20 cellular contexts compared by ENCODE assay signal in genomic region chr22:44032126-44032730, GRCh38. TPM values are rescaled to one million over a fixed set of nuclear protein-coding genes. Genes with fewer than 3 reads are reported as not detected.
DNase-seq lines count a peak whose midpoint lies in the region; ATAC-seq and TF ChIP-seq lines count a peak whose summit lies in the region.
"Had no signal": no experiment of that assay in that cellular context is flagged by ENCODE, and none has a peak within 500 bp of the region (broad histone marks: within the 10 kb centered on the region; RNA-seq: fewer than 3 reads in every experiment).

No MANE protein-coding gene starts in this region.

- peak overlapping the region; percentile 88 for H3K27ac Mint-ChIP-seq in T-helper 17 cell
- H3K27ac Mint-ChIP-seq in dendritic cell treated with granulocyte-macrophage colony-stimulating factor and Interleukin-4, amounts not matched to agents 40 ng/mL and 50 ng/mL, for 4 days, result peak overlapping the region; percentile 37
- H3K27ac Mint-ChIP-seq: stimulated activated effector memory CD8-positive, alpha-beta T cell treated with anti-CD3 and anti-CD28 coated beads, Interleukin-12 subunit alpha, Interleukin-12 subunit beta, amount 100 ng/mL, for 72 hours had no signal

- no peak overlapping the region for H3K4me3 Mint-ChIP-seq in T-helper 17 cell
- H3K4me3 Mint-ChIP-seq in dendritic cell treated with granulocyte-macrophage colony-stimulating factor and Interleukin-4, amounts not matched to agents 40 ng/mL and 50 ng/mL, for 4 days, result no peak overlapping the region
- H3K4me3 Mint-ChIP-seq: stimulated activated effector memory CD8-positive, alpha-beta T cell treated with anti-CD3 and anti-CD28 coated beads, Interleukin-12 subunit alpha, Interleukin-12 subunit beta, amount 100 ng/mL, for 72 hours had no signal

- H3K4me1 Mint-ChIP-seq in T-helper 17 cell, result peaks cover 16% of the 10 kb centered on the region
- peaks cover 57% of the 10 kb centered on the region for H3K4me1 Mint-ChIP-seq in dendritic cell treated with granulocyte-macrophage colony-stimulating factor and Interleukin-4, amounts not matched to agents 40 ng/mL and 50 ng/mL, for 4 days (ENCODE audit: low read depth)

- H3K36me3 ChIP-seq in gastrocnemius medialis (no peaks in the 10 kb centered on the region), ascending aorta (no peaks in the 10 kb centered on the region)
- H3K36me3 ChIP-seq: tibial nerve had no signal

- H3K36me3 Mint-ChIP-seq in T-helper 17 cell (ENCODE audit: low read depth), result no peaks in the 10 kb centered on the region
- H3K36me3 Mint-ChIP-seq in dendritic cell treated with granulocyte-macrophage colony-stimulating factor and Interleukin-4, amounts not matched to agents 40 ng/mL and 50 ng/mL, for 4 days (ENCODE audit: low read depth), result peaks cover 24% of the 10 kb centered on the region
- H3K36me3 Mint-ChIP-seq: naive B cell had no signal

- no peak for TF ChIP-seq CTCF in gastrocnemius medialis (IDR thresholded peaks at IDR 0.05 in 4 of 5, conservative IDR thresholded peaks at IDR 0.05 in 1 of 5)
- no peak for TF ChIP-seq CTCF in dorsolateral prefrontal cortex (IDR thresholded peaks at IDR 0.05 in 54 of 56, conservative IDR thresholded peaks at IDR 0.05 in 2 of 56; ENCODE audit: low read depth in 1 of 56, partially characterized antibody in 56 of 56)
- no peak for TF ChIP-seq CTCF in ascending aorta (IDR thresholded peaks at IDR 0.05)

- H3K27me3 ChIP-seq in gastrocnemius medialis (no peaks in the 10 kb centered on the region), dorsolateral prefrontal cortex (no peaks in the 10 kb centered on the region), ascending aorta (no peaks in the 10 kb centered on the region)
- H3K27me3 ChIP-seq: tibial nerve had no signal

- H3K27ac ChIP-seq in gastrocnemius medialis (peak overlapping the region; percentile 94 to 98 (median 97)), dorsolateral prefrontal cortex (peak overlapping the region in 9 of 59 donors; percentile 0 to 54 (median 26)), ascending aorta (no peak overlapping the region)

- H3K4me3 ChIP-seq in gastrocnemius medialis (peak overlapping the region in 2 of 4 donors; percentile 5 to 29), dorsolateral prefrontal cortex (no peak overlapping the region), ascending aorta (no peak overlapping the region)
- H3K4me3 ChIP-seq: tibial nerve had no signal

- H3K9me3 Mint-ChIP-seq in dendritic cell treated with granulocyte-macrophage colony-stimulating factor and Interleukin-4, amounts not matched to agents 40 ng/mL and 50 ng/mL, for 4 days, result no peaks in the 10 kb centered on the region
- H3K9me3 Mint-ChIP-seq: naive B cell; stimulated activated effector memory CD8-positive, alpha-beta T cell treated with anti-CD3 and anti-CD28 coated beads, Interleukin-12 subunit alpha, Interleukin-12 subunit beta, amount 100 ng/mL, for 72 hours had no signal

- in situ Hi-C loops in gastrocnemius medialis (cut with MboI; ENCODE audit: low sequenced_read_pairs in 4 of 4), result no loop called here

- H3K4me1 ChIP-seq in gastrocnemius medialis (peaks cover 74 to 86% of the 10 kb centered on the region in 2 donors), ascending aorta (no peaks in the 10 kb centered on the region)

- ATAC-seq in T-helper 17 cell, result no peak
- peak; percentile 63 to 68 for ATAC-seq in gastrocnemius medialis
- ATAC-seq in GM21723 (IDR thresholded peaks at IDR 0.05; ENCODE audit: unreplicated experiment), result no peak
- ATAC-seq in GM18519 (IDR thresholded peaks at IDR 0.05; ENCODE audit: low FRiP score, unreplicated experiment), result no peak
- ATAC-seq: esophagus mucosa, left colon had no signal

- no peaks in the 10 kb centered on the region for H3K9me3 ChIP-seq in T-helper 17 cell (ENCODE audit: control insufficient read depth, low read length, poor library complexity, severe bottlenecking)
- no peaks in the 10 kb centered on the region for H3K9me3 ChIP-seq in gastrocnemius medialis
- H3K9me3 ChIP-seq in ascending aorta, result no peaks in the 10 kb centered on the region
- H3K9me3 ChIP-seq: Caco-2, tibial nerve had no signal

- H3K27me3 Mint-ChIP-seq in T-helper 17 cell, result no peaks in the 10 kb centered on the region
- no peaks in the 10 kb centered on the region for H3K27me3 Mint-ChIP-seq in dendritic cell treated with granulocyte-macrophage colony-stimulating factor and Interleukin-4, amounts not matched to agents 40 ng/mL and 50 ng/mL, for 4 days
- H3K27me3 Mint-ChIP-seq: naive B cell had no signal

- DNase-seq in T-helper 17 cell (no peak), iris pigment epithelial cell (ENCODE audit: low read depth) (peak; percentile 62), gastrocnemius medialis (peak; percentile 71 to 75), dorsolateral prefrontal cortex (no peak), ascending aorta (ENCODE audit: low spot score in 2 of 2) (no peak)
- DNase-seq: activated CD4-positive, alpha-beta T cell treated with anti-CD3 and anti-CD28 coated beads for 1 hour; activated gamma-delta T cell; amygdala; Caco-2; left colon; naive B cell; NCI-H187 treated with DMSO at 0.1 percent for 48 hours; NCI-H510A treated with DMSO at 0.1 percent for 48 hours; SIG-M5 had no signal

- peak in 1 of 2 donors; percentile 40 for TF ChIP-seq POLR2A in gastrocnemius medialis (IDR thresholded peaks at IDR 0.05)

- intact Hi-C loops in dendritic cell treated with granulocyte-macrophage colony-stimulating factor and Interleukin-4, amounts not matched to agents 40 ng/mL and 50 ng/mL, for 4 days (cut with micrococcal nuclease), result no loop called here
- intact Hi-C loops in gastrocnemius medialis (cut with DNase I; ENCODE audit: low total_unique reads), result loop anchor here (2.0 kb wide), 1 partner anchor 25 kb away; no protein-coding TSS in a partner anchor
- intact Hi-C loops in dorsolateral prefrontal cortex (cut with DNase I), result no loop called here
- intact Hi-C loops in ascending aorta (cut with DNase I), result no loop called here

RNA-seq across cellular contexts. Expression of gene PARVB, which starts 8.1 kb away (rescaled TPM):
- total RNA-seq in T-helper 17 cell, result 10 to 100 TPM; 14.6 to 36.4 TPM
- total RNA-seq in gastrocnemius medialis, result 100 to 1,000 TPM; 120 to 201 (median 147) TPM
- total RNA-seq in dorsolateral prefrontal cortex, result 10 to 100 TPM; 15.9 to 55.8 (median 38.9) TPM
- 33.8 TPM for total RNA-seq in ascending aorta

Comparison
In these comparisons a context has a peak if more than half of its experiments do, and no peak if none do; other contexts are left out.
1. ATAC-seq: peak in gastrocnemius medialis (2 of 2); none in T-helper 17 cell (single experiment), GM21723 (single experiment) and GM18519 (single experiment).
2. DNase-seq: peak in iris pigment epithelial cell (single experiment) and gastrocnemius medialis (2 of 2); none in T-helper 17 cell (0 of 3), dorsolateral prefrontal cortex (0 of 10) and ascending aorta (0 of 2).
3. H3K27ac ChIP-seq: peak in gastrocnemius medialis (4 of 4); none in ascending aorta (0 of 2).